8 cellular contexts compared by ENCODE assay signal in genomic region chr1:204288061-204288588, GRCh38.
A peak's percentile ranks its signal among the peaks of the same experiment; 100 is the strongest.
DNase-seq lines count a peak whose midpoint lies in the region; ATAC-seq and TF ChIP-seq lines count a peak whose summit lies in the region.

No MANE protein-coding gene starts in this region.

- no peaks in the 10 kb centered on the region for H3K27me3 Mint-ChIP-seq in nephron (ENCODE audit: low read depth)

- no peak overlapping the region for H3K4me2 ChIP-seq in osteoblast (ENCODE audit: insufficient read depth, low read length)

- ATAC-seq in GM21786 (IDR thresholded peaks at IDR 0.05; ENCODE audit: unreplicated experiment) (no peak), HG03521 (IDR thresholded peaks at IDR 0.05; ENCODE audit: unreplicated experiment) (no peak)

- H3K27ac ChIP-seq in osteoblast (ENCODE audit: low read depth, low read length): no peak overlapping the region

- H3K4me3 Mint-ChIP-seq in nephron: peak overlapping the region; percentile 80 to 83 (median 82)

- peak; percentile 16 for TF ChIP-seq CTCF in epithelial cell of proximal tubule (conservative IDR thresholded peaks at IDR 0.05; ENCODE audit: low read depth, low read length)
- TF ChIP-seq CTCF in nephron (IDR thresholded peaks at IDR 0.05; ENCODE audit: unreplicated experiment in 3 of 3): no peak
- no peak for TF ChIP-seq CTCF in osteoblast (IDR thresholded peaks at IDR 0.05; ENCODE audit: extremely low read depth, low read depth, low read length)

- H3K4me1 ChIP-seq in osteoblast (ENCODE audit: insufficient read depth, low read length): no peaks in the 10 kb centered on the region

- H3K27ac Mint-ChIP-seq in nephron: peak overlapping the region; percentile 92 to 95 (median 92)

- no peaks in the 10 kb centered on the region for H3K79me2 ChIP-seq in osteoblast (ENCODE audit: insufficient read depth, low read length)

- H3K9me3 ChIP-seq in osteoblast (ENCODE audit: low read depth, low read length): no peaks in the 10 kb centered on the region

- H3K27me3 ChIP-seq in osteoblast (ENCODE audit: insufficient read depth, low read length): peaks cover 62% of the 10 kb centered on the region

- H3K36me3 ChIP-seq in osteoblast (ENCODE audit: insufficient read depth, low read length): no peaks in the 10 kb centered on the region

- H3K4me3 ChIP-seq in epithelial cell of proximal tubule (ENCODE audit: low read depth, low read length) (peak overlapping the region; percentile 40), osteoblast (ENCODE audit: insufficient read depth, low read length) (no peak overlapping the region)

- no peak overlapping the region for H2AFZ ChIP-seq in osteoblast (ENCODE audit: low read length)

- no peaks in the 10 kb centered on the region for H3K9me3 Mint-ChIP-seq in nephron

- DNase-seq in DMS79 treated with DMSO at 0.1 percent for 48 hours (lab: John Stamatoyannopoulos, UW) (peak; percentile 83), NCI-H226 (peak; percentile 94), epithelial cell of proximal tubule (ENCODE audit: low read depth) (peak; percentile 73), osteoblast (ENCODE audit: insufficient read length, low spot score, missing footprints) (no peak), foreskin melanocyte (no peak)

- no peaks in the 10 kb centered on the region for H3K36me3 Mint-ChIP-seq in nephron (ENCODE audit: low read depth)

- peaks cover 84% of the 10 kb centered on the region for H3K4me1 Mint-ChIP-seq in nephron

- no peaks in the 10 kb centered on the region for H4K20me1 ChIP-seq in osteoblast (ENCODE audit: insufficient read depth, low read length)

Comparison
In these comparisons a context has a peak if more than half of its experiments do, and no peak if none do; other contexts are left out.
1. DNase-seq: peak in DMS79 treated with DMSO at 0.1 percent for 48 hours (single experiment), NCI-H226 (single experiment) and epithelial cell of proximal tubule (single experiment); none in osteoblast (single experiment) and foreskin melanocyte (single experiment).